Comparison of ENCODE assay signal across 9 cellular contexts in genomic region chr1:206770531-206771352, GRCh38. TPM values are rescaled to one million over a fixed set of nuclear protein-coding genes. Genes with fewer than 3 reads are reported as not detected.
DNase-seq lines count a peak whose midpoint lies in the region; ATAC-seq and TF ChIP-seq lines count a peak whose summit lies in the region.
"Had no signal": no experiment of that assay in that cellular context is flagged by ENCODE, and none has a peak within 500 bp of the region (broad histone marks: within the 10 kb centered on the region; RNA-seq: fewer than 3 reads in every experiment).

A gene with protein sequence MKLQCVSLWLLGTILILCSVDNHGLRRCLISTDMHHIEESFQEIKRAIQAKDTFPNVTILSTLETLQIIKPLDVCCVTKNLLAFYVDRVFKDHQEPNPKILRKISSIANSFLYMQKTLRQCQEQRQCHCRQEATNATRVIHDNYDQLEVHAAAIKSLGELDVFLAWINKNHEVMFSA (plus strand): TSS chr1:206770773. CDS start chr1:206836663, 65,890 bp downstream.

- no peak within 1 kb of the TSS for H3K4me3 ChIP-seq in lung
- H3K4me3 ChIP-seq: tibial artery had no signal

- H3K27ac Mint-ChIP-seq in activated CD8-positive, alpha-beta T cell treated with anti-CD3 and anti-CD28 coated beads for 36 hours: peak within 1 kb of the TSS; percentile 21

- H3K27me3 Mint-ChIP-seq in activated CD8-positive, alpha-beta T cell treated with anti-CD3 and anti-CD28 coated beads for 36 hours: peaks cover 12% of the 10 kb centered on the region

- WGBS in lung, 2 donors: 45 to 63% methylated on average over 10 of the region's 10 CpGs

- peak within 1 kb of the TSS; percentile 8 for H3K4me3 Mint-ChIP-seq in activated CD8-positive, alpha-beta T cell treated with anti-CD3 and anti-CD28 coated beads for 36 hours

- no peaks in the 10 kb centered on the region for H3K9me3 Mint-ChIP-seq in activated CD8-positive, alpha-beta T cell treated with anti-CD3 and anti-CD28 coated beads for 36 hours

- H3K4me1 ChIP-seq in lung (ENCODE audit: control insufficient read depth in 2 of 2, insufficient read depth in 2 of 2, low read length in 2 of 2): no peaks in the 10 kb centered on the region
- H3K4me1 ChIP-seq: tibial artery had no signal

- POLR2A ChIA-PET in activated CD8-positive, alpha-beta T cell treated with anti-CD3 and anti-CD28 coated beads for 36 hours (lab: Charles Lee): interaction anchor here (0.5 to 4.4 kb wide), 13 partner anchors 8 to 139 kb away, joined by 3 to 23 read pairs (median 4); no protein-coding TSS in a partner anchor

- H3K36me3 Mint-ChIP-seq in activated CD8-positive, alpha-beta T cell treated with anti-CD3 and anti-CD28 coated beads for 36 hours (ENCODE audit: low read depth): no peaks in the 10 kb centered on the region

- no peak for TF ChIP-seq CTCF in activated CD8-positive, alpha-beta T cell treated with anti-CD3 and anti-CD28 coated beads for 36 hours (IDR thresholded peaks at IDR 0.05)
- TF ChIP-seq CTCF in lung (IDR thresholded peaks at IDR 0.05; ENCODE audit: control extremely low read depth, extremely low read depth): no peak

- no peaks in the 10 kb centered on the region for H3K36me3 ChIP-seq in lung (ENCODE audit: control insufficient read depth in 2 of 2, insufficient read depth in 2 of 2, low read length in 2 of 2)
- H3K36me3 ChIP-seq: tibial artery had no signal

- intact Hi-C loops in activated CD8-positive, alpha-beta T cell treated with anti-CD3 and anti-CD28 coated beads for 36 hours (cut with micrococcal nuclease): no loop called here

- ATAC-seq in HG02852 (IDR thresholded peaks at IDR 0.05; ENCODE audit: unreplicated experiment) (peak; percentile 27), lung (ENCODE audit: insufficient read depth, low FRiP score) (peak; percentile 44), GM18502 (IDR thresholded peaks at IDR 0.05; ENCODE audit: poor library complexity, unreplicated experiment) (no peak), GM21576 (IDR thresholded peaks at IDR 0.05; ENCODE audit: unreplicated experiment) (no peak)
- no peak for ATAC-seq in activated CD8-positive, alpha-beta T cell treated with anti-CD3 and anti-CD28 coated beads for 36 hours

- H3K27ac ChIP-seq in lung (ENCODE audit: low read depth in 1 of 2, low read length in 1 of 2): peak within 1 kb of the TSS in 1 of 2 donors; percentile 4
- H3K27ac ChIP-seq: tibial artery had no signal

- DNase-seq in ELF-1 (ENCODE audit: low read depth, low spot score): peak; percentile 76
- DNase-seq in activated CD8-positive, alpha-beta T cell treated with anti-CD3 and anti-CD28 coated beads for 36 hours: peak; percentile 49
- no peak for DNase-seq in lung (ENCODE audit: low spot score)
- no peak for DNase-seq in germinal center (ENCODE audit: low spot score)
- no peak for DNase-seq in activated gamma-delta T cell (lab: John Stamatoyannopoulos, UW)

- no peaks in the 10 kb centered on the region for H3K9me3 ChIP-seq in lung (ENCODE audit: control insufficient read depth in 2 of 2, insufficient read depth in 1 of 2, low read length in 1 of 2)
- H3K9me3 ChIP-seq: tibial artery had no signal

- H3K27me3 ChIP-seq in lung (ENCODE audit: control insufficient read depth, insufficient read depth): no peaks in the 10 kb centered on the region

- CTCF ChIA-PET in activated CD8-positive, alpha-beta T cell treated with anti-CD3 and anti-CD28 coated beads for 36 hours (lab: Charles Lee): interaction anchor here (0.7 to 10.0 kb wide), 15 partner anchors 12 to 300 kb away, joined by 3 to 125 read pairs (median 7); no protein-coding TSS in a partner anchor

- peaks cover 83% of the 10 kb centered on the region for H3K4me1 Mint-ChIP-seq in activated CD8-positive, alpha-beta T cell treated with anti-CD3 and anti-CD28 coated beads for 36 hours (ENCODE audit: low read depth)

RNA-seq across cellular contexts. Expression of the gene that starts here (rescaled TPM):
- not detected for total RNA-seq in activated CD8-positive, alpha-beta T cell treated with anti-CD3 and anti-CD28 coated beads for 36 hours
- total RNA-seq in lung: under 1 TPM in 1 of 2 donors, not detected in 1; 0.12 TPM
- polyA plus RNA-seq in lung: under 1 TPM; 0.10 to 0.68 TPM

Comparison
In these comparisons a context has a peak if more than half of its experiments do, and no peak if none do; other contexts are left out.
1. Peak in DNase-seq in activated CD8-positive, alpha-beta T cell treated with anti-CD3 and anti-CD28 coated beads for 36 hours; RNA of the gene not detected or under 1 TPM.
2. Peak in ATAC-seq in lung; RNA of the gene not detected or under 1 TPM.